ENCODE assay signal across 8 cellular contexts in genomic region chr9:93223241-93224180, GRCh38.
DNase-seq lines count a peak whose midpoint lies in the region; ATAC-seq lines count a peak whose summit lies in the region.

No MANE protein-coding gene starts in this region.

- H3K36me3 ChIP-seq in rectal smooth muscle tissue (ENCODE audit: control insufficient read depth, insufficient read depth, low read length), result no peaks in the 10 kb centered on the region

- no peaks in the 10 kb centered on the region for H3K27me3 ChIP-seq in rectal smooth muscle tissue (ENCODE audit: control insufficient read depth, insufficient read depth, low read length)

- peak; percentile 70 for DNase-seq in DMS79 treated with DMSO at 0.1 percent for 48 hours (lab: John Stamatoyannopoulos, UW)
- DNase-seq in NCI-H446 treated with DMSO at 0.1 percent for 48 hours (lab: John Stamatoyannopoulos, UW), result peak; percentile 39
- peak; percentile 49 for DNase-seq in fibroblast of peridontal ligament (ENCODE audit: extremely low read depth)
- DNase-seq in NCI-H187 (lab: John Stamatoyannopoulos, UW), result no peak
- DNase-seq in activated CD8-positive, alpha-beta memory T cell treated with anti-CD3 and anti-CD28 coated beads, Interleukin-2, amount 50 U/mL, for 48 hours, result no peak

- H3K4me1 ChIP-seq in rectal smooth muscle tissue (ENCODE audit: control insufficient read depth, insufficient read depth, low read length), result peaks cover 14% of the 10 kb centered on the region

- peak overlapping the region; percentile 52 for H3K27ac ChIP-seq in rectal smooth muscle tissue (ENCODE audit: low read depth, low read length)

- H3K4me3 ChIP-seq in rectal smooth muscle tissue (ENCODE audit: low read length), result peak overlapping the region; percentile 25

- no peak overlapping the region for H3K9ac ChIP-seq in rectal smooth muscle tissue (ENCODE audit: low read length)

- no peak for ATAC-seq in GM18519 (IDR thresholded peaks at IDR 0.05; ENCODE audit: low FRiP score, unreplicated experiment)
- no peak for ATAC-seq in HG03460 (IDR thresholded peaks at IDR 0.05; ENCODE audit: unreplicated experiment)

Comparison
In these comparisons a context has a peak if more than half of its experiments do, and no peak if none do; other contexts are left out.
1. DNase-seq: peak in DMS79 treated with DMSO at 0.1 percent for 48 hours (single experiment), NCI-H446 treated with DMSO at 0.1 percent for 48 hours (single experiment) and fibroblast of peridontal ligament (single experiment); none in NCI-H187 (0 of 2) and activated CD8-positive, alpha-beta memory T cell treated with anti-CD3 and anti-CD28 coated beads, Interleukin-2, amount 50 U/mL, for 48 hours (single experiment).